In the genomic region with DNA sequence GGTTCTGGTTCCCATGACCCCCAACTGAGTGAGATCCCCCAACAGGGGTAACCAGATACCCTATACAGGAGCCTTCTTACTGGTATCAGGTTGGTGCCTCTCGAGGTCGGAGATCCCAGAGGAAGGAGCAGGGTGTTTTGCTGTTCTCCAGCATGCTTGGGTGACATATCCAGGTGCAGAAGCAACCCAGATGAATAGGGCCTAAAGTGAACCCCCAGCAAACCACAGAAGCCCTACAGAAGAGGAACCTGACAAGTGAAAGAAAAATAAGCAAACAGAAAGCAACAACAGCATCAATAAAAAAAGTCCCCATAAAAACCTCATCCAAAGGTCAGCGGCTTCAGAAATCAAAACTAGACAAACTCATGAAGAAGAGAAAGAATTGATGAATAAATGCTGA, we compare ENCODE assay signal across 20 cellular contexts.
DNase-seq lines count a peak whose midpoint lies in the region; TF ChIP-seq lines count a peak whose summit lies in the region.
"Had no signal": no experiment of that assay in that cellular context is flagged by ENCODE, and none has a peak within 500 bp of the region (broad histone marks: within the 10 kb centered on the region; RNA-seq: fewer than 3 reads in every experiment).

No MANE protein-coding gene starts in this region.

- H3K27me3 ChIP-seq in neural progenitor cell: no peaks in the 10 kb centered on the region
- H3K27me3 ChIP-seq: BLaER1 treated with 17β-estradiol and CSF1 and Interleukin-3, amounts not matched to agents 10 nM and 100 nM had no signal

- H3K36me3 Mint-ChIP-seq in neural progenitor cell: no peaks in the 10 kb centered on the region
- H3K36me3 Mint-ChIP-seq: CD8-positive, alpha-beta T cell had no signal

- H3K27ac Mint-ChIP-seq in neural progenitor cell: no peak overlapping the region
- H3K27ac Mint-ChIP-seq: B cell; CD4-positive, alpha-beta T cell; CD8-positive, alpha-beta T cell had no signal

- H3K4me1 ChIP-seq in neural progenitor cell: no peaks in the 10 kb centered on the region
- H3K4me1 ChIP-seq: A549; BLaER1 treated with 17β-estradiol and CSF1 and Interleukin-3, amounts not matched to agents 10 nM and 100 nM; Caco-2 had no signal

- H3K4me3 Mint-ChIP-seq in neural progenitor cell: no peak overlapping the region
- H3K4me3 Mint-ChIP-seq: B cell; CD4-positive, alpha-beta T cell; CD8-positive, alpha-beta T cell had no signal

- no peaks in the 10 kb centered on the region for H4K20me1 ChIP-seq in neural progenitor cell (ENCODE audit: low read depth)
- H4K20me1 ChIP-seq: BLaER1 treated with 17β-estradiol and CSF1 and Interleukin-3, amounts not matched to agents 10 nM and 100 nM had no signal

- H3K9ac ChIP-seq in neural progenitor cell: no peak overlapping the region
- H3K9ac ChIP-seq: BLaER1 treated with 17β-estradiol and CSF1 and Interleukin-3, amounts not matched to agents 10 nM and 100 nM had no signal

- H3K27me3 Mint-ChIP-seq in neural progenitor cell (ENCODE audit: insufficient read depth, low read depth): peaks cover 2% of the 10 kb centered on the region
- H3K27me3 Mint-ChIP-seq: B cell; CD4-positive, alpha-beta T cell had no signal

- H3K4me3 ChIP-seq in neural progenitor cell: no peak overlapping the region
- H3K4me3 ChIP-seq: A549; BLaER1 treated with 17β-estradiol and CSF1 and Interleukin-3, amounts not matched to agents 10 nM and 100 nM; GM12878 had no signal

- H3K79me2 ChIP-seq in neural progenitor cell (ENCODE audit: low read depth): no peaks in the 10 kb centered on the region

- no peaks in the 10 kb centered on the region for H3F3A ChIP-seq in neural progenitor cell (ENCODE audit: low read depth)

- DNase-seq in NCI-H2107 treated with DMSO at 0.1 percent for 48 hours (lab: John Stamatoyannopoulos, UW; ENCODE audit: unreplicated experiment) (peak; percentile 24), NCI-H2107 (lab: John Stamatoyannopoulos, UW) (no peak), NAMALWA (ENCODE audit: low spot score) (peak; percentile 54), RPMI8226 (peak; percentile 4), superior temporal gyrus (ENCODE audit: extremely low spot score) (no peak), neural progenitor cell (ENCODE audit: low spot score) (no peak)
- DNase-seq: AML-193; Caco-2; Calu3; CD4-positive, alpha-beta T cell; CD8-positive, alpha-beta T cell; DMS79 treated with DMSO at 0.1 percent for 48 hours; EL; GDM1 had no signal

- H2AFZ ChIP-seq in neural progenitor cell (replicated peaks): no peak overlapping the region

- H3K9me3 Mint-ChIP-seq in neural progenitor cell: peaks cover 13% of the 10 kb centered on the region

- H3K4me2 ChIP-seq in neural progenitor cell: no peak overlapping the region
- H3K4me2 ChIP-seq: A549; BLaER1 treated with 17β-estradiol and CSF1 and Interleukin-3, amounts not matched to agents 10 nM and 100 nM had no signal

- no peaks in the 10 kb centered on the region for H3K36me3 ChIP-seq in neural progenitor cell
- H3K36me3 ChIP-seq: BLaER1 treated with 17β-estradiol and CSF1 and Interleukin-3, amounts not matched to agents 10 nM and 100 nM had no signal

- no peak overlapping the region for H3K27ac ChIP-seq in neural progenitor cell
- H3K27ac ChIP-seq: 22Rv1; A549; BLaER1 treated with 17β-estradiol and CSF1 and Interleukin-3, amounts not matched to agents 10 nM and 100 nM; C4-2B had no signal

- H3K9me3 ChIP-seq in neural progenitor cell (ENCODE audit: low read depth): no peaks in the 10 kb centered on the region
- H3K9me3 ChIP-seq: A549; BLaER1 treated with 17β-estradiol and CSF1 and Interleukin-3, amounts not matched to agents 10 nM and 100 nM; Caco-2 had no signal

- peaks cover 6% of the 10 kb centered on the region for H3K4me1 Mint-ChIP-seq in neural progenitor cell
- H3K4me1 Mint-ChIP-seq: B cell had no signal

- no peak for TF ChIP-seq CTCF in neural progenitor cell (IDR thresholded peaks at IDR 0.05)

Comparison
In these comparisons a context has a peak if more than half of its experiments do, and no peak if none do; other contexts are left out.
1. DNase-seq: peak in NCI-H2107 treated with DMSO at 0.1 percent for 48 hours (single experiment), NAMALWA (single experiment) and RPMI8226 (single experiment); none in NCI-H2107 (single experiment), superior temporal gyrus (single experiment) and neural progenitor cell (single experiment).